23 cellular contexts compared by ENCODE assay signal in genomic region chr5:137367951-137368350, GRCh38.
"Had no signal": no experiment of that assay in that cellular context is flagged by ENCODE, and none has a peak within 500 bp of the region (broad histone marks: within the 10 kb centered on the region; RNA-seq: fewer than 3 reads in every experiment).

No MANE protein-coding gene starts in this region.

- FAIRE-seq: TTC549 had no signal

- ATAC-seq: activated T-cell treated with anti-CD3 and anti-CD28 coated beads, Interleukin-2, amount 50 U/mL, for 72 hours had no signal

- H3K36me3 ChIP-seq: adrenal gland, cardiac muscle cell, Peyer's patch, SJSA1 had no signal

- H3K27me3 ChIP-seq: adrenal gland, cardiac muscle cell, Peyer's patch had no signal

- H3K4me3 ChIP-seq: adrenal gland, cardiac muscle cell, Peyer's patch, SJSA1 had no signal

- DNase-seq: activated CD4-positive, alpha-beta memory T cell treated with anti-CD3 and anti-CD28 coated beads for 36 hours; activated CD4-positive, alpha-beta T cell treated with anti-CD3 and anti-CD28 coated beads, Interleukin-2, amount 10 ng/mL, durations not matched to agents 7 days and 5 days; activated CD4-positive, CD25-positive, alpha-beta regulatory T cell; activated gamma-delta T cell treated with Interleukin-2 at 50 U/mL for 16 hours; activated naive CD4-positive, alpha-beta T cell treated with anti-CD3 and anti-CD28 coated beads, Interleukin-2, amount 10 ng/mL, durations not matched to agents 7 days and 5 days; activated naive CD8-positive, alpha-beta T cell treated with anti-CD3 and anti-CD28 coated beads for 36 hours; activated T-cell treated with anti-CD3 and anti-CD28 coated beads for 4 hours; activated T-cell treated with anti-CD3 and anti-CD28 coated beads, Interleukin-2, amount 50 U/mL, for 72 hours; aorta; NCI-H1048; NCI-H1930; NCI-H2171; NCI-H2227 treated with DMSO at 0.1 percent for 48 hours; NCI-H446 treated with DMSO at 0.1 percent for 48 hours; NCI-H524 treated with DMSO at 0.1 percent for 48 hours; NCI-H774; NK-92 treated with Interleukin-12 subunit alpha and Interleukin-12 subunit beta, amount 100 ng/mL, for 24 hours; Peyer's patch; SHP77 had no signal
